8 cellular contexts compared by ENCODE assay signal in genomic region chr10:86365346-86366032, GRCh38.
A peak's percentile ranks its signal among the peaks of the same experiment; 100 is the strongest.
DNase-seq lines count a peak whose midpoint lies in the region; ATAC-seq and TF ChIP-seq lines count a peak whose summit lies in the region.

No MANE protein-coding gene starts in this region.

- no peak overlapping the region for H3K27ac ChIP-seq in muscle layer of colon (ENCODE audit: low read depth, low read length)

- no peak for TF ChIP-seq CTCF in choroid plexus epithelial cell (conservative IDR thresholded peaks at IDR 0.05; ENCODE audit: low read depth, low read length)

- peaks cover 25 to 63% of the 10 kb centered on the region in 2 donors for H3K27me3 ChIP-seq in muscle layer of colon (ENCODE audit: control insufficient read depth in 1 of 2, insufficient read depth in 2 of 2, low read length in 2 of 2)

- peak; percentile 13 for DNase-seq in stimulated activated CD4-positive, alpha-beta T cell treated with anti-CD3 and anti-CD28 coated beads, Interleukin-4, amount 100 ng/mL, for 1 hour
- DNase-seq in stimulated activated CD4-positive, alpha-beta T cell treated with anti-CD3 and anti-CD28 coated beads, Interleukin-1b, Interleukin-23, amount 100 ng/mL, for 48 hours: no peak
- peak; percentile 19 for DNase-seq in choroid plexus epithelial cell (ENCODE audit: low read depth)
- no peak for DNase-seq in HK-2 (ENCODE audit: unreplicated experiment)
- DNase-seq in SW480 (ENCODE audit: low spot score): no peak

- peaks cover 16% of the 10 kb centered on the region for H3K4me1 ChIP-seq in muscle layer of colon (ENCODE audit: insufficient read depth, low read length)

- TF ChIP-seq POLR2A in GM18505 (IDR thresholded peaks at IDR 0.05; ENCODE audit: borderline replicate concordance, extremely low read depth, insufficient read depth, insufficient read length): no peak

- no peak overlapping the region for H3K9ac ChIP-seq in muscle layer of colon (ENCODE audit: low read length)

- no peak for ATAC-seq in HG02852 (IDR thresholded peaks at IDR 0.05; ENCODE audit: unreplicated experiment)
- ATAC-seq in GM18505 (IDR thresholded peaks at IDR 0.05; ENCODE audit: unreplicated experiment): no peak

- H3K9me3 ChIP-seq in muscle layer of colon (ENCODE audit: low read length): no peaks in the 10 kb centered on the region

- H3K36me3 ChIP-seq in muscle layer of colon (ENCODE audit: insufficient read depth, low read length): no peaks in the 10 kb centered on the region

- H3K4me3 ChIP-seq in choroid plexus epithelial cell (ENCODE audit: low read depth, low read length) (no peak overlapping the region), muscle layer of colon (ENCODE audit: low read depth in 1 of 2, low read length in 2 of 2) (peak overlapping the region; percentile 35 to 61)

Comparison
In these comparisons a context has a peak if more than half of its experiments do, and no peak if none do; other contexts are left out.
1. DNase-seq: peak in stimulated activated CD4-positive, alpha-beta T cell treated with anti-CD3 and anti-CD28 coated beads, Interleukin-4, amount 100 ng/mL, for 1 hour (single experiment) and choroid plexus epithelial cell (single experiment); none in stimulated activated CD4-positive, alpha-beta T cell treated with anti-CD3 and anti-CD28 coated beads, Interleukin-1b, Interleukin-23, amount 100 ng/mL, for 48 hours (single experiment), HK-2 (single experiment) and SW480 (single experiment).